ENCODE assay signal across 21 cellular contexts in genomic region chr10:116254422-116255152, GRCh38. TPM values are rescaled to one million over a fixed set of nuclear protein-coding genes. Genes with fewer than 3 reads are reported as not detected.
DNase-seq lines count a peak whose midpoint lies in the region; ATAC-seq, FAIRE-seq and TF ChIP-seq lines count a peak whose summit lies in the region.
"Had no signal": no experiment of that assay in that cellular context is flagged by ENCODE, and none has a peak within 500 bp of the region (broad histone marks: within the 10 kb centered on the region; RNA-seq: fewer than 3 reads in every experiment).

No MANE protein-coding gene starts in this region.

- H3K27me3 Mint-ChIP-seq in brain: peaks cover 8% of the 10 kb centered on the region

- H3K4me2 ChIP-seq in skeletal muscle satellite cell (ENCODE audit: low read length): peak overlapping the region; percentile 26
- H3K4me2 ChIP-seq: A549 had no signal

- intact Hi-C loops in Right ventricle myocardium superior (cut with DNase I): no loop called here

- peak overlapping the region in 2 of 5 experiments; percentile 6 to 7 for H3K4me3 Mint-ChIP-seq in brain
- H3K4me3 Mint-ChIP-seq: T-helper 1 cell treated with Interleukin-12 subunit alpha and Interleukin-12 subunit beta and Interleukin-4 antibody, amounts not matched to agents 30 μg/mL and 1 μg/mL, for 36 hours had no signal

- H3K9ac ChIP-seq in skeletal muscle satellite cell (ENCODE audit: low read depth, low read length): peak overlapping the region; percentile 12

- H3K27me3 ChIP-seq in right atrium auricular region: no peaks in the 10 kb centered on the region
- no peaks in the 10 kb centered on the region for H3K27me3 ChIP-seq in skeletal muscle satellite cell (ENCODE audit: control insufficient read depth, insufficient read depth, low read length)

- peak overlapping the region in 3 of 5 experiments; percentile 10 to 60 (median 50) for H3K27ac Mint-ChIP-seq in brain
- H3K27ac Mint-ChIP-seq: T-helper 1 cell treated with Interleukin-12 subunit alpha and Interleukin-12 subunit beta and Interleukin-4 antibody, amounts not matched to agents 30 μg/mL and 1 μg/mL, for 36 hours had no signal

- TF ChIP-seq CTCF in right atrium auricular region (IDR thresholded peaks at IDR 0.05): no peak
- TF ChIP-seq CTCF in brain (conservative IDR thresholded peaks at IDR 0.05): no peak

- no peaks in the 10 kb centered on the region for H3K4me1 ChIP-seq in right atrium auricular region
- peaks cover 22% of the 10 kb centered on the region for H3K4me1 ChIP-seq in skeletal muscle satellite cell (ENCODE audit: control insufficient read depth, insufficient read depth, low read length)
- H3K4me1 ChIP-seq: A549 had no signal

- H3K36me3 Mint-ChIP-seq in brain: no peaks in the 10 kb centered on the region

- H3K4me1 Mint-ChIP-seq in brain: peaks cover 48% of the 10 kb centered on the region

- H3K4me3 ChIP-seq in right atrium auricular region (no peak overlapping the region), skeletal muscle satellite cell (ENCODE audit: low read length) (no peak overlapping the region)
- H3K4me3 ChIP-seq: A549 had no signal

- H3K27ac ChIP-seq in right atrium auricular region: no peak overlapping the region
- H3K27ac ChIP-seq: A549, epithelial cell of prostate had no signal

- peak; percentile 56 for ATAC-seq in Right ventricle myocardium superior (ENCODE audit: poor library complexity)
- ATAC-seq: A549 had no signal

- DNase-seq in Right ventricle myocardium superior (no peak), right atrium auricular region (ENCODE audit: low spot score) (no peak), myocyte (ENCODE audit: low read depth) (peak; percentile 86), GM12891 (ENCODE audit: insufficient read length, low spot score) (no peak), NCI-H1048 (lab: John Stamatoyannopoulos, UW) (no peak)
- DNase-seq in activated CD4-positive, alpha-beta T cell treated with anti-CD3 and anti-CD28 coated beads for 48 hours: no peak
- DNase-seq: activated CD4-positive, alpha-beta T cell treated with anti-CD3 and anti-CD28 coated beads, Interleukin-2, amount 50 U/mL, for 1 hour; activated CD8-positive, alpha-beta memory T cell treated with anti-CD3 and anti-CD28 coated beads, Interleukin-2, amount 50 U/mL, for 4 hours; activated effector memory CD4-positive, alpha-beta T cell treated with Interleukin-2 at 50 U/mL for 16 hours; mesendoderm; NCI-H748 treated with DMSO at 0.1 percent for 48 hours; OCI-M1; SIG-M5; stimulated activated CD8-positive, alpha-beta memory T cell treated with anti-CD3 and anti-CD28 coated beads, Interleukin-4, amount 100 ng/mL, for 48 hours had no signal

- H3K36me3 ChIP-seq in right atrium auricular region: no peaks in the 10 kb centered on the region
- no peaks in the 10 kb centered on the region for H3K36me3 ChIP-seq in skeletal muscle satellite cell (ENCODE audit: insufficient read depth, low read length)

- H3K9me3 Mint-ChIP-seq in brain: no peaks in the 10 kb centered on the region

- TF ChIP-seq POLR2A in GM12891 (IDR thresholded peaks at IDR 0.05; ENCODE audit: low read depth, low read length): no peak

- no peaks in the 10 kb centered on the region for H3K9me3 ChIP-seq in right atrium auricular region
- H3K9me3 ChIP-seq in skeletal muscle satellite cell (replicated peaks; ENCODE audit: low read length): no peaks in the 10 kb centered on the region
- H3K9me3 ChIP-seq: A549 had no signal

- FAIRE-seq in GM12891 (lab: Jason Lieb, UNC): no peak
- FAIRE-seq: A549, bronchial epithelial cell, urothelium cell line had no signal

TF ChIP-seq in GM12891, 5 proteins besides CTCF, POLR2A, EP300 and RAD21:
- TF ChIP-seq POLR2AphosphoS5 (IDR thresholded peaks at IDR 0.05; ENCODE audit: low read depth, low read length) (no peak), SPI1 (IDR thresholded peaks at IDR 0.05; ENCODE audit: low read depth, low read length) (no peak), PAX5 (IDR thresholded peaks at IDR 0.05; ENCODE audit: insufficient read depth, low read length, severe bottlenecking) (no peak), TAF1 (IDR thresholded peaks at IDR 0.05; ENCODE audit: low read depth, low read length) (no peak), POU2F2 (IDR thresholded peaks at IDR 0.05; ENCODE audit: low read depth, low read length) (no peak)

RNA-seq across cellular contexts. Expression of gene GFRA1, which starts 18.4 kb away (rescaled TPM):
- total RNA-seq in Right ventricle myocardium superior (5.9 TPM), right atrium auricular region (10 to 100 TPM in 1 of 2 donors, 1 to 10 TPM in 1; 9.1 to 18.7 TPM), myocyte (11.1 and 12.9 TPM in 2 replicates)
- 1.6 TPM for polyA plus RNA-seq in brain (ENCODE audit: insufficient read depth, low read depth, low replicate concordance)
- polyA plus RNA-seq in myocyte (2012): 31.2 TPM
- 0.25 and 5.2 TPM in 2 replicates for total RNA-seq in skeletal muscle satellite cell (2012; rRNA removed)
- 0.01 TPM for polyA plus RNA-seq in GM12891 (2012; ENCODE audit: low read depth, missing spikeins)
